11 cellular contexts compared by ENCODE assay signal in the genomic region with DNA sequence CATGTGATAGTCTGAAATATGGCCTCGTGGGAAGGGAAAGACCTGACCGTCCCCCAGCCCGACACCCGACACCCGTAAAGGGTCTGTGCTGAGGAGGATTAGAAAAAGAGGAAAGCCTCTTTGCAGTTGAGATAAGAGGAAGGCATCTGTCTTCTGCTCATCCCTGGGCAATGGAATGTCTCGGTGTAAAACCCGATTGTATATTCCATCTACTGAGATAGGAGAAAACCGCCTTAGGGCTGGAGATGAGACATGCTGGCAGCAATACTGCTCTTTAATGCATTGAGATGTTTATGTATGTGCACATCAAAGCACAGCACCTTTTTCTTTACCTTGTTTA. TPM values are rescaled to one million over a fixed set of nuclear protein-coding genes. Genes with fewer than 3 reads are reported as not detected.
DNase-seq lines count a peak whose midpoint lies in the region; ATAC-seq and TF ChIP-seq lines count a peak whose summit lies in the region.
"Not testable (repeated sequence)": the region's sequence is repeated elsewhere in the genome, so short reads cannot be mapped to it uniquely, and the experiment has no call there.
"Had no signal": no experiment of that assay in that cellular context is flagged by ENCODE, and none has a peak within 500 bp of the region (broad histone marks: within the 10 kb centered on the region; RNA-seq: fewer than 3 reads in every experiment).

No MANE protein-coding gene starts in this region.

- not testable (repeated sequence) for TF ChIP-seq CTCF in WTC11 (IDR thresholded peaks at IDR 0.05); hepatocyte (IDR thresholded peaks at IDR 0.05; ENCODE audit: poor library complexity)

- H2AFZ ChIP-seq in hepatocyte = peak overlapping the region; percentile 35

- H3K27me3 Mint-ChIP-seq in WTC11 (ENCODE audit: low read depth) = peaks cover 28% of the 10 kb centered on the region
- H3K27me3 Mint-ChIP-seq in stimulated activated memory B cell treated with anti-CD40 and anti-IgM and Interleukin-4, amounts not matched to agents 10 μg/mL and 1 μg/mL and 100 μg/mL, for 72 hours = not testable (repeated sequence)

- ATAC-seq in WTC11; stimulated activated memory B cell treated with anti-CD40 and anti-IgM and Interleukin-4, amounts not matched to agents 10 μg/mL and 1 μg/mL and 100 μg/mL, for 72 hours: not testable (repeated sequence)

- H3K4me2 ChIP-seq in hepatocyte = not testable (repeated sequence)

- H3K9me2 ChIP-seq in hepatocyte (replicated peaks; ENCODE audit: insufficient read depth) = not testable (repeated sequence)

- peaks cover 59% of the 10 kb centered on the region for H3K4me1 Mint-ChIP-seq in WTC11
- H3K4me1 Mint-ChIP-seq in stimulated activated memory B cell treated with anti-CD40 and anti-IgM and Interleukin-4, amounts not matched to agents 10 μg/mL and 1 μg/mL and 100 μg/mL, for 72 hours = peaks cover 16% of the 10 kb centered on the region

- peak overlapping the region; percentile 98 for H3K27ac Mint-ChIP-seq in WTC11
- H3K27ac Mint-ChIP-seq in stimulated activated memory B cell treated with anti-CD40 and anti-IgM and Interleukin-4, amounts not matched to agents 10 μg/mL and 1 μg/mL and 100 μg/mL, for 72 hours = peak overlapping the region; percentile 61

- peak overlapping the region; percentile 64; the same call in 1 of the 2 replicates for H3K27ac ChIP-seq in HUES64 (ENCODE audit: low read depth, low read length)
- H3K27ac ChIP-seq in hepatocyte = not testable (repeated sequence)
- peak overlapping the region; percentile 16 for H3K27ac ChIP-seq in mesodermal cell (ENCODE audit: low read depth, low read length, severe bottlenecking)

- H3K36me3 ChIP-seq in HUES64 (ENCODE audit: insufficient read depth, low read length); NT2/D1 (ENCODE audit: insufficient read depth, insufficient read length, low read length); hepatocyte (replicated peaks; ENCODE audit: insufficient read depth, low read depth); mesodermal cell (ENCODE audit: control insufficient read depth, insufficient read depth, low read length): not testable (repeated sequence)

- WGBS in HUES64 = 11% methylated on average over 8 of the region's 8 CpGs
- WGBS in hepatocyte (ENCODE audit: low lambda C conversion rate, missing lambda C conversion rate) = 12% methylated on average over 8 of the region's 8 CpGs
- WGBS in mesodermal cell (ENCODE audit: insufficient coverage in 2 of 2), 2 experiments = 20% methylated on average over 1 of the region's 8 CpGs; no CpG with 5 or more reads in 1 of the 2 experiments

- not testable (repeated sequence) for H3K4me3 ChIP-seq in HUES64 (ENCODE audit: low read length); NT2/D1 (ENCODE audit: insufficient read length, low read depth); hepatocyte; mesodermal cell (ENCODE audit: extremely low read depth, insufficient read depth, low read length, poor library complexity, severe bottlenecking)

- H3K79me2 ChIP-seq in hepatocyte = not testable (repeated sequence)

- CTCF ChIA-PET in WTC11 (lab: Charles Lee) = interaction anchor here (1.2 kb wide), 1 partner anchor 21 kb away, joined by 3 read pairs; no protein-coding TSS in a partner anchor

- H3K4me3 Mint-ChIP-seq in WTC11 = peak overlapping the region; percentile 47
- H3K4me3 Mint-ChIP-seq in stimulated activated memory B cell treated with anti-CD40 and anti-IgM and Interleukin-4, amounts not matched to agents 10 μg/mL and 1 μg/mL and 100 μg/mL, for 72 hours = not testable (repeated sequence)

- not testable (repeated sequence) for H3K27me3 ChIP-seq in HUES64 (ENCODE audit: insufficient read depth, low read length); NT2/D1 (ENCODE audit: insufficient read depth, insufficient read length); hepatocyte

- H3K9me3 ChIP-seq in HUES64 (ENCODE audit: insufficient read depth, low read depth, low read length); hepatocyte (ENCODE audit: low read depth); mesodermal cell (ENCODE audit: control insufficient read depth, low read length): not testable (repeated sequence)
- peaks cover 59% of the 10 kb centered on the region for H3K9me3 ChIP-seq in NT2/D1 (ENCODE audit: insufficient read depth, low read length)

- 0 out of 2 replicates have a peak overlapping the region, but pooled peaks have one; percentile 69 for H3K9ac ChIP-seq in HUES64 (ENCODE audit: low read depth, low read length)
- H3K9ac ChIP-seq in NT2/D1 (ENCODE audit: insufficient read length, low read depth) = not testable (repeated sequence)

- POLR2A ChIA-PET in WTC11 (lab: Charles Lee) = not testable (repeated sequence)

- DNase-seq in ELF-1 (ENCODE audit: low read depth, low spot score) = peak; percentile 85
- peak; percentile 61 for DNase-seq in NT2/D1 (ENCODE audit: low read depth, low spot score)
- not testable (repeated sequence) for DNase-seq in WTC11 (ENCODE audit: low spot score); hepatocyte (ENCODE audit: low spot score)

- H3K36me3 Mint-ChIP-seq in WTC11 = peaks cover 21% of the 10 kb centered on the region
- H3K36me3 Mint-ChIP-seq in stimulated activated memory B cell treated with anti-CD40 and anti-IgM and Interleukin-4, amounts not matched to agents 10 μg/mL and 1 μg/mL and 100 μg/mL, for 72 hours = not testable (repeated sequence)

- H3K9me3 Mint-ChIP-seq in WTC11 = peaks cover 23% of the 10 kb centered on the region
- not testable (repeated sequence) for H3K9me3 Mint-ChIP-seq in stimulated activated memory B cell treated with anti-CD40 and anti-IgM and Interleukin-4, amounts not matched to agents 10 μg/mL and 1 μg/mL and 100 μg/mL, for 72 hours

- H4K20me1 ChIP-seq in hepatocyte (ENCODE audit: insufficient read depth, poor library complexity, severe bottlenecking) = not testable (repeated sequence)

- H3K4me1 ChIP-seq in HUES64 (ENCODE audit: insufficient read depth, low read length) (peaks cover 32% of the 10 kb centered on the region), NT2/D1 (ENCODE audit: insufficient read depth, insufficient read length) (peaks cover 17% of the 10 kb centered on the region), mesodermal cell (ENCODE audit: control insufficient read depth, insufficient read depth, low read length, poor library complexity, severe bottlenecking) (peaks cover 18% of the 10 kb centered on the region)
- H3K4me1 ChIP-seq in hepatocyte (ENCODE audit: insufficient read depth) = not testable (repeated sequence)

RNA-seq across cellular contexts. Expression of a gene that starts 23.3 kb away (rescaled TPM):
- 0.10 TPM for polyA plus RNA-seq in HUES64 (2013, experiment 1 of 2)
- polyA plus RNA-seq in HUES64 (2013, experiment 2 of 2) = not detected
- total RNA-seq in WTC11 (2021) = 0.13 TPM in 1 of 3 replicates, not detected in the others
- 0.12 and 0.23 TPM in 2 replicates for total RNA-seq in hepatocyte
- polyA plus RNA-seq in hepatocyte = not detected in 2 replicates
- not detected for polyA plus RNA-seq in mesodermal cell (2013, experiment 1 of 2)
- polyA plus RNA-seq in mesodermal cell (2013, experiment 2 of 2) = not detected
- total RNA-seq: CD4-positive, alpha-beta memory T cell; GM23248; H7; HepG2 had no signal
- polyA plus RNA-seq: CD4-positive, alpha-beta memory T cell; GM23248; HepG2 had no signal

RNA-seq across cellular contexts. Expression of a gene that starts 26.6 kb away (rescaled TPM):
- 0.85 TPM for polyA plus RNA-seq in HUES64 (2013, experiment 1 of 2)
- 1.1 TPM for polyA plus RNA-seq in HUES64 (2013, experiment 2 of 2)
- total RNA-seq in WTC11 (2021) = 0.69 to 0.96 TPM in 2 of 3 replicates, not detected in the other
- 1.7 and 1.9 TPM in 2 replicates for total RNA-seq in hepatocyte
- polyA plus RNA-seq in hepatocyte = 0.15 and 1.0 TPM in 2 replicates
- polyA plus RNA-seq in mesodermal cell (2013, experiment 1 of 2) = 7.9 TPM
- polyA plus RNA-seq in mesodermal cell (2013, experiment 2 of 2) = 9.7 TPM
- total RNA-seq: CD4-positive, alpha-beta memory T cell; HepG2 had no signal
- polyA plus RNA-seq: CD4-positive, alpha-beta memory T cell had no signal
